In the genomic region with DNA sequence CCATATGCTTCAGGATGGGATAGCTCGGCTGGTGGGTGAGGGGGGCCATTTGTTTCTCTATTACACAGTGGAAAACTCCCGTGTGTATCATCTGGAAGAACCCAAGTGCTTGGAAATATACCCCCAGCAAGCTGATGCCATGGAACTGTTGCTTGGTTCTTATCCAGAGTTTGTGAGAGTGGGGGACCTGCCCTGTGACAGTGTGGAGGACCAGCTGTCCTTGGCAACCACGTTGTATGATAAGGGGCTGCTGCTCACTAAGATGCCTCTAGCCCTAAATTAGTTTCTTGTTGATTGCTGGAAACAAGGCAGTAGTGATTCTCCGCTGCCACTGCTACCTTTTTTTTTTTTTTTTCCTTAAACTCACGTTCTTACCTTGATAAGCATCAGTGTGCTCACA, we compare ENCODE assay signal across 12 cellular contexts. TPM values are rescaled to one million over a fixed set of nuclear protein-coding genes. Genes with fewer than 3 reads are reported as not detected.
DNase-seq lines count a peak whose midpoint lies in the region; ATAC-seq and TF ChIP-seq lines count a peak whose summit lies in the region.
"Had no signal": no experiment of that assay in that cellular context is flagged by ENCODE, and none has a peak within 500 bp of the region (broad histone marks: within the 10 kb centered on the region; RNA-seq: fewer than 3 reads in every experiment).

No MANE protein-coding gene starts in this region.

- H3K27me3 Mint-ChIP-seq in activated B cell treated with CpG ODN at 0.5 μM for 24 hours = no peaks in the 10 kb centered on the region

- peaks cover 13% of the 10 kb centered on the region for H3K4me1 ChIP-seq in iPS-15b (ENCODE audit: control insufficient read depth, insufficient read depth, low read length)

- no peak overlapping the region for H3K27ac Mint-ChIP-seq in activated B cell treated with CpG ODN at 0.5 μM for 24 hours

- H3K9me3 ChIP-seq in iPS-15b (ENCODE audit: control insufficient read depth, insufficient read depth, low read length) = no peaks in the 10 kb centered on the region
- H3K9me3 ChIP-seq: neutrophil had no signal

- no peaks in the 10 kb centered on the region for H3K9me3 Mint-ChIP-seq in activated B cell treated with CpG ODN at 0.5 μM for 24 hours

- intact Hi-C loops in left ventricle myocardium superior (cut with micrococcal nuclease) = no loop called here
- intact Hi-C loops in cardiac septum (cut with DNase I) = no loop called here
- intact Hi-C loops in activated B cell treated with CpG ODN at 0.5 μM for 24 hours (cut with micrococcal nuclease) = loop anchor here (5.0 kb wide), 1 partner anchor 75 kb away; the partner anchor contains the start of gene ACOT2

- H3K27me3 ChIP-seq in iPS-15b (ENCODE audit: control insufficient read depth, insufficient read depth, low read length) = peaks cover 2% of the 10 kb centered on the region
- H3K27me3 ChIP-seq: neutrophil had no signal

- POLR2A ChIA-PET in activated B cell treated with CpG ODN at 0.5 μM for 24 hours (lab: Charles Lee) = no interaction called here

- H3K36me3 ChIP-seq in iPS-15b (ENCODE audit: control insufficient read depth, insufficient read depth, low read length) = no peaks in the 10 kb centered on the region
- H3K36me3 ChIP-seq: neutrophil had no signal

- no peak for DNase-seq in left ventricle myocardium superior
- no peak for DNase-seq in cardiac septum (ENCODE audit: low spot score)
- DNase-seq in activated B cell treated with CpG ODN at 0.5 μM for 24 hours = no peak
- no peak for DNase-seq in SHP77 (lab: John Stamatoyannopoulos, UW)
- DNase-seq in HCEC 1CT = no peak
- DNase-seq in activated CD8-positive, alpha-beta memory T cell treated with anti-CD3 and anti-CD28 coated beads, Interleukin-2, amount 50 U/mL, for 48 hours = no peak
- DNase-seq: amniotic stem cell, DMS153, NCI-H1417 treated with DMSO at 0.1 percent for 48 hours had no signal

- TF ChIP-seq CTCF in activated B cell treated with CpG ODN at 0.5 μM for 24 hours (IDR thresholded peaks at IDR 0.05) = no peak

- H3K4me3 ChIP-seq in iPS-15b (ENCODE audit: low read depth, low read length) = peak overlapping the region; percentile 73

- no peak overlapping the region for H3K9ac ChIP-seq in iPS-15b (ENCODE audit: low read depth, low read length)

- peaks cover 39% of the 10 kb centered on the region for H3K36me3 Mint-ChIP-seq in activated B cell treated with CpG ODN at 0.5 μM for 24 hours (ENCODE audit: low read depth)

- ATAC-seq in left ventricle myocardium superior (peak; percentile 38), activated B cell treated with CpG ODN at 0.5 μM for 24 hours (ENCODE audit: low read depth) (no peak), HG02870 (IDR thresholded peaks at IDR 0.05; ENCODE audit: unreplicated experiment) (no peak)

- peaks cover 49% of the 10 kb centered on the region for H3K4me1 Mint-ChIP-seq in activated B cell treated with CpG ODN at 0.5 μM for 24 hours

- H3K4me3 Mint-ChIP-seq in activated B cell treated with CpG ODN at 0.5 μM for 24 hours = peak overlapping the region; percentile 84

- CTCF ChIA-PET in activated B cell treated with CpG ODN at 0.5 μM for 24 hours (lab: Charles Lee) = interaction anchor here (1.0 kb wide), 1 partner anchor 197 kb away, joined by 3 read pairs; no protein-coding TSS in a partner anchor

RNA-seq across cellular contexts. Expression of gene RIOX1, which starts 1.9 kb away (rescaled TPM):
- 8.1 TPM for total RNA-seq in left ventricle myocardium superior
- total RNA-seq in cardiac septum = 7.3 TPM
- 21.6 and 21.7 TPM in 2 replicates for total RNA-seq in activated B cell treated with CpG ODN at 0.5 μM for 24 hours

RNA-seq across cellular contexts. Expression of gene NUMB, which starts 34.3 kb away (rescaled TPM):
- total RNA-seq in left ventricle myocardium superior (41.9 TPM), cardiac septum (34.9 TPM), activated B cell treated with CpG ODN at 0.5 μM for 24 hours (69.5 and 71.4 TPM in 2 replicates)

RNA-seq across cellular contexts. Expression of gene ACOT1, which starts 44.3 kb away (rescaled TPM):
- total RNA-seq in left ventricle myocardium superior = 24.7 TPM
- 19.9 TPM for total RNA-seq in cardiac septum
- total RNA-seq in activated B cell treated with CpG ODN at 0.5 μM for 24 hours = 2.7 and 3.0 TPM in 2 replicates
